ENCODE assay signal across 23 cellular contexts in genomic region chr4:122285285-122285684, GRCh38.
DNase-seq lines count a peak whose midpoint lies in the region; ATAC-seq and TF ChIP-seq lines count a peak whose summit lies in the region.
"Had no signal": no experiment of that assay in that cellular context is flagged by ENCODE, and none has a peak within 500 bp of the region (broad histone marks: within the 10 kb centered on the region; RNA-seq: fewer than 3 reads in every experiment).

No MANE protein-coding gene starts in this region.

- intact Hi-C loops in psoas muscle (cut with DNase I): no loop called here

- peak; percentile 46 for ATAC-seq in HG03354 (IDR thresholded peaks at IDR 0.05; ENCODE audit: poor library complexity, severe bottlenecking, unreplicated experiment)
- ATAC-seq in WTC11: 0 out of 2 replicates have a peak, but pooled peaks have one; percentile 26
- ATAC-seq in foreskin keratinocyte: peak; percentile 58
- no peak for ATAC-seq in HG02571 (IDR thresholded peaks at IDR 0.05; ENCODE audit: unreplicated experiment)
- no peak for ATAC-seq in GM19467 (IDR thresholded peaks at IDR 0.05; ENCODE audit: unreplicated experiment)
- ATAC-seq in psoas muscle: no peak
- ATAC-seq: stimulated activated memory B cell treated with anti-CD40 and anti-IgM and Interleukin-4, amounts not matched to agents 10 μg/mL and 1 μg/mL and 100 μg/mL, for 72 hours had no signal

- no peaks in the 10 kb centered on the region for H3K27me3 Mint-ChIP-seq in WTC11 (ENCODE audit: low read depth)
- H3K27me3 Mint-ChIP-seq: stimulated activated memory B cell treated with anti-CD40 and anti-IgM and Interleukin-4, amounts not matched to agents 10 μg/mL and 1 μg/mL and 100 μg/mL, for 72 hours had no signal

- no peak overlapping the region for H3K4me3 Mint-ChIP-seq in WTC11
- H3K4me3 Mint-ChIP-seq: stimulated activated memory B cell treated with anti-CD40 and anti-IgM and Interleukin-4, amounts not matched to agents 10 μg/mL and 1 μg/mL and 100 μg/mL, for 72 hours had no signal

- CTCF ChIA-PET in WTC11 (lab: Charles Lee): no interaction called here

- H3K4me1 ChIP-seq in foreskin keratinocyte (no peaks in the 10 kb centered on the region), psoas muscle (no peaks in the 10 kb centered on the region)
- H3K4me1 ChIP-seq: esophagus squamous epithelium, left ventricle myocardium inferior, SJSA1, spleen, tibial nerve had no signal

- 0 out of 2 replicates have a peak, but pooled peaks cover 10% of the 10 kb centered on the region for H3K36me3 Mint-ChIP-seq in WTC11

- peaks cover 0 to 81% of the 10 kb centered on the region in 2 donors for H3K36me3 ChIP-seq in psoas muscle (ENCODE audit: insufficient read depth in 1 of 2, low read depth in 1 of 2)

- H3K4me1 Mint-ChIP-seq in WTC11: no peaks in the 10 kb centered on the region
- H3K4me1 Mint-ChIP-seq: stimulated activated memory B cell treated with anti-CD40 and anti-IgM and Interleukin-4, amounts not matched to agents 10 μg/mL and 1 μg/mL and 100 μg/mL, for 72 hours had no signal

- POLR2A ChIA-PET in WTC11 (lab: Charles Lee): no interaction called here

- TF ChIP-seq CTCF in WTC11 (IDR thresholded peaks at IDR 0.05) (no peak), foreskin keratinocyte (conservative IDR thresholded peaks at IDR 0.05) (no peak), psoas muscle (IDR thresholded peaks at IDR 0.05) (no peak)

- WGBS in psoas muscle, 3 donors: 94 to 100% (median 96%) methylated on average over 2 of the region's 2 CpGs

- no peak overlapping the region for H3K4me3 ChIP-seq in psoas muscle
- H3K4me3 ChIP-seq: esophagus squamous epithelium, left ventricle myocardium inferior, SJSA1, spleen, tibial nerve had no signal

- H3K9me3 ChIP-seq in psoas muscle: no peaks in the 10 kb centered on the region
- H3K9me3 ChIP-seq: esophagus squamous epithelium, left ventricle myocardium inferior, SJSA1, spleen, tibial nerve had no signal

- no peak overlapping the region for H3K27ac Mint-ChIP-seq in WTC11
- H3K27ac Mint-ChIP-seq: stimulated activated memory B cell treated with anti-CD40 and anti-IgM and Interleukin-4, amounts not matched to agents 10 μg/mL and 1 μg/mL and 100 μg/mL, for 72 hours had no signal

- H3K27me3 ChIP-seq in foreskin keratinocyte: no peaks in the 10 kb centered on the region
- H3K27me3 ChIP-seq in psoas muscle (ENCODE audit: insufficient read depth in 3 of 3, low read length in 2 of 3): no peaks in the 10 kb centered on the region
- H3K27me3 ChIP-seq: esophagus squamous epithelium, SJSA1, spleen, tibial nerve had no signal

- H3K9me3 Mint-ChIP-seq in WTC11: 0 out of 2 replicates have a peak, but pooled peaks cover 3% of the 10 kb centered on the region
- H3K9me3 Mint-ChIP-seq: stimulated activated memory B cell treated with anti-CD40 and anti-IgM and Interleukin-4, amounts not matched to agents 10 μg/mL and 1 μg/mL and 100 μg/mL, for 72 hours had no signal

- H3K27ac ChIP-seq in foreskin keratinocyte (no peak overlapping the region), psoas muscle (no peak overlapping the region)
- H3K27ac ChIP-seq: esophagus squamous epithelium, left ventricle myocardium inferior, SJSA1, spleen, tibial nerve had no signal

- DNase-seq in A172 (ENCODE audit: low spot score) (peak; percentile 35), WTC11 (ENCODE audit: low spot score) (no peak), foreskin keratinocyte (peak in 1 of 2 donors; percentile 0), NOMO-1 treated with DMSO at 0.1 percent for 48 hours (lab: John Stamatoyannopoulos, UW; ENCODE audit: unreplicated experiment) (no peak), psoas muscle (no peak)
- DNase-seq: 8988T; activated CD4-positive, alpha-beta T cell treated with anti-CD3 and anti-CD28 coated beads for 4 hours; activated CD8-positive, alpha-beta memory T cell treated with anti-CD3 and anti-CD28 coated beads, Interleukin-2, amount 50 U/mL, for 4 hours; DMS79 treated with DMSO at 0.1 percent for 48 hours; esophagus squamous epithelium; left ventricle myocardium inferior; MM.1S; NCI-H2029; NCI-H510A; posterior cingulate gyrus; spleen; T-helper 9 cell had no signal

TF ChIP-seq in WTC11, 78 proteins besides CTCF, POLR2A, EP300 and RAD21 (continues in another document):
- TF ChIP-seq OVOL2 (CRISPR knock-in tag; IDR thresholded peaks at IDR 0.05; ENCODE audit: borderline replicate concordance) (no peak), TP53 (CRISPR knock-in tag; IDR thresholded peaks at IDR 0.05) (no peak), ZNF232 (CRISPR knock-in tag; IDR thresholded peaks at IDR 0.05) (no peak), ATF1 (CRISPR knock-in tag; IDR thresholded peaks at IDR 0.05) (no peak), HMGXB4 (CRISPR knock-in tag; IDR thresholded peaks at IDR 0.05) (no peak)
- TF ChIP-seq, protein P1, sequence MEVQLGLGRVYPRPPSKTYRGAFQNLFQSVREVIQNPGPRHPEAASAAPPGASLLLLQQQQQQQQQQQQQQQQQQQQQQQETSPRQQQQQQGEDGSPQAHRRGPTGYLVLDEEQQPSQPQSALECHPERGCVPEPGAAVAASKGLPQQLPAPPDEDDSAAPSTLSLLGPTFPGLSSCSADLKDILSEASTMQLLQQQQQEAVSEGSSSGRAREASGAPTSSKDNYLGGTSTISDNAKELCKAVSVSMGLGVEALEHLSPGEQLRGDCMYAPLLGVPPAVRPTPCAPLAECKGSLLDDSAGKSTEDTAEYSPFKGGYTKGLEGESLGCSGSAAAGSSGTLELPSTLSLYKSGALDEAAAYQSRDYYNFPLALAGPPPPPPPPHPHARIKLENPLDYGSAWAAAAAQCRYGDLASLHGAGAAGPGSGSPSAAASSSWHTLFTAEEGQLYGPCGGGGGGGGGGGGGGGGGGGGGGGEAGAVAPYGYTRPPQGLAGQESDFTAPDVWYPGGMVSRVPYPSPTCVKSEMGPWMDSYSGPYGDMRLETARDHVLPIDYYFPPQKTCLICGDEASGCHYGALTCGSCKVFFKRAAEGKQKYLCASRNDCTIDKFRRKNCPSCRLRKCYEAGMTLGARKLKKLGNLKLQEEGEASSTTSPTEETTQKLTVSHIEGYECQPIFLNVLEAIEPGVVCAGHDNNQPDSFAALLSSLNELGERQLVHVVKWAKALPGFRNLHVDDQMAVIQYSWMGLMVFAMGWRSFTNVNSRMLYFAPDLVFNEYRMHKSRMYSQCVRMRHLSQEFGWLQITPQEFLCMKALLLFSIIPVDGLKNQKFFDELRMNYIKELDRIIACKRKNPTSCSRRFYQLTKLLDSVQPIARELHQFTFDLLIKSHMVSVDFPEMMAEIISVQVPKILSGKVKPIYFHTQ (CRISPR knock-in tag; IDR thresholded peaks at IDR 0.05): no peak
- TF ChIP-seq, protein P2, sequence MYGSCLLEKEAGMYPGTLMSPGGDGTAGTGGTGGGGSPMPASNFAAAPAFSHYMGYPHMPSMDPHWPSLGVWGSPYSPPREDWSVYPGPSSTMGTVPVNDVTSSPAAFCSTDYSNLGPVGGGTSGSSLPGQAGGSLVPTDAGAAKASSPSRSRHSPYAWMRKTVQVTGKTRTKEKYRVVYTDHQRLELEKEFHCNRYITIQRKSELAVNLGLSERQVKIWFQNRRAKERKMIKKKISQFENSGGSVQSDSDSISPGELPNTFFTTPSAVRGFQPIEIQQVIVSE (CRISPR knock-in tag; IDR thresholded peaks at IDR 0.05; ENCODE audit: borderline replicate concordance): no peak
- TF ChIP-seq, protein P3, sequence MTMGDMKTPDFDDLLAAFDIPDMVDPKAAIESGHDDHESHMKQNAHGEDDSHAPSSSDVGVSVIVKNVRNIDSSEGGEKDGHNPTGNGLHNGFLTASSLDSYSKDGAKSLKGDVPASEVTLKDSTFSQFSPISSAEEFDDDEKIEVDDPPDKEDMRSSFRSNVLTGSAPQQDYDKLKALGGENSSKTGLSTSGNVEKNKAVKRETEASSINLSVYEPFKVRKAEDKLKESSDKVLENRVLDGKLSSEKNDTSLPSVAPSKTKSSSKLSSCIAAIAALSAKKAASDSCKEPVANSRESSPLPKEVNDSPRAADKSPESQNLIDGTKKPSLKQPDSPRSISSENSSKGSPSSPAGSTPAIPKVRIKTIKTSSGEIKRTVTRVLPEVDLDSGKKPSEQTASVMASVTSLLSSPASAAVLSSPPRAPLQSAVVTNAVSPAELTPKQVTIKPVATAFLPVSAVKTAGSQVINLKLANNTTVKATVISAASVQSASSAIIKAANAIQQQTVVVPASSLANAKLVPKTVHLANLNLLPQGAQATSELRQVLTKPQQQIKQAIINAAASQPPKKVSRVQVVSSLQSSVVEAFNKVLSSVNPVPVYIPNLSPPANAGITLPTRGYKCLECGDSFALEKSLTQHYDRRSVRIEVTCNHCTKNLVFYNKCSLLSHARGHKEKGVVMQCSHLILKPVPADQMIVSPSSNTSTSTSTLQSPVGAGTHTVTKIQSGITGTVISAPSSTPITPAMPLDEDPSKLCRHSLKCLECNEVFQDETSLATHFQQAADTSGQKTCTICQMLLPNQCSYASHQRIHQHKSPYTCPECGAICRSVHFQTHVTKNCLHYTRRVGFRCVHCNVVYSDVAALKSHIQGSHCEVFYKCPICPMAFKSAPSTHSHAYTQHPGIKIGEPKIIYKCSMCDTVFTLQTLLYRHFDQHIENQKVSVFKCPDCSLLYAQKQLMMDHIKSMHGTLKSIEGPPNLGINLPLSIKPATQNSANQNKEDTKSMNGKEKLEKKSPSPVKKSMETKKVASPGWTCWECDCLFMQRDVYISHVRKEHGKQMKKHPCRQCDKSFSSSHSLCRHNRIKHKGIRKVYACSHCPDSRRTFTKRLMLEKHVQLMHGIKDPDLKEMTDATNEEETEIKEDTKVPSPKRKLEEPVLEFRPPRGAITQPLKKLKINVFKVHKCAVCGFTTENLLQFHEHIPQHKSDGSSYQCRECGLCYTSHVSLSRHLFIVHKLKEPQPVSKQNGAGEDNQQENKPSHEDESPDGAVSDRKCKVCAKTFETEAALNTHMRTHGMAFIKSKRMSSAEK (CRISPR knock-in tag; IDR thresholded peaks at IDR 0.05; ENCODE audit: borderline replicate concordance): no peak

Comparison
In these comparisons a context has a peak if more than half of its experiments do, and no peak if none do; other contexts are left out.
1. ATAC-seq: peak in HG03354 (single experiment), WTC11 (single experiment) and foreskin keratinocyte (single experiment); none in HG02571 (single experiment), GM19467 (single experiment) and psoas muscle (0 of 4).